ENCODE assay signal across 8 cellular contexts in the genomic region with DNA sequence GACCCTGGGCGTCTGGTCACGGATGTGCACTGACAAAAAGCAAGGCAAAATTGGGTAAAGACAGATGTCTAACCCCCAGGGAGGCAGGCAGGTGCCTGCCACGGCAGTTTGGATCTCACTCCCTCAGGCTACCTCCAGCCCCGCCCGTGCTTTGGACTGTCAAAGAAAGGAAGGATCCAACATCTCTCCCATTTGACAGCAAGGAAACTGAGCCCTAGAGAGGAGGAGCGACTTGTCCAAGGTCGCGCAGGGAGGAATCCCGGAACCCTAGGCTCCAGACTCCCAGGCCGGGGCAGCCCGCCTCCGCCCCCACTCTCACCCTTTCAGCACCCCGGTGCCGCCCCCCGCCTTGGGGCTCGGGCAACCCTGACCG. TPM values are rescaled to one million over a fixed set of nuclear protein-coding genes. Genes with fewer than 3 reads are reported as not detected.
DNase-seq lines count a peak whose midpoint lies in the region; ATAC-seq lines count a peak whose summit lies in the region.

No MANE protein-coding gene starts in this region.

- H3K27me3 ChIP-seq in stomach smooth muscle (ENCODE audit: control insufficient read depth in 1 of 2, insufficient read depth in 2 of 2, low read length in 2 of 2): no peaks in the 10 kb centered on the region

- peaks cover 3 to 7% of the 10 kb centered on the region in 2 donors for H3K36me3 ChIP-seq in stomach smooth muscle (ENCODE audit: control insufficient read depth in 2 of 2, insufficient read depth in 2 of 2, low read length in 2 of 2)

- H3K4me1 Mint-ChIP-seq in IgD-negative memory B cell (peaks cover 15 to 26% (median 19%) of the 10 kb centered on the region in 3 donors), immature natural killer cell (peaks cover 23 to 31% of the 10 kb centered on the region in 2 donors)
- peaks cover 24% of the 10 kb centered on the region for H3K4me1 Mint-ChIP-seq in activated naive CD8-positive, alpha-beta T cell treated with anti-CD3 and anti-CD28 coated beads, Interleukin-2, amount 10 ng/mL, durations not matched to agents 7 days and 5 days

- DNase-seq in NCI-H1436 (lab: John Stamatoyannopoulos, UW) (peak; percentile 21), NCI-H1436 treated with DMSO at 0.1 percent for 48 hours (lab: John Stamatoyannopoulos, UW) (no peak), immature natural killer cell (no peak), NCI-H524 treated with DMSO at 0.1 percent for 48 hours (lab: John Stamatoyannopoulos, UW) (no peak)
- no peak for DNase-seq in activated naive CD8-positive, alpha-beta T cell treated with anti-CD3 and anti-CD28 coated beads, Interleukin-2, amount 10 ng/mL, durations not matched to agents 7 days and 5 days

- no peaks in the 10 kb centered on the region for H3K9me3 ChIP-seq in stomach smooth muscle (ENCODE audit: control insufficient read depth in 2 of 2, low read length in 2 of 2)

- H3K9ac ChIP-seq in stomach smooth muscle (ENCODE audit: low read length in 2 of 2): peak overlapping the region; percentile 97 to 98

- H3K36me3 Mint-ChIP-seq in IgD-negative memory B cell (peaks cover 3% of the 10 kb centered on the region), immature natural killer cell (peaks cover 3 to 17% (median 13%) of the 10 kb centered on the region in 3 donors)
- peaks cover 15% of the 10 kb centered on the region for H3K36me3 Mint-ChIP-seq in activated naive CD8-positive, alpha-beta T cell treated with anti-CD3 and anti-CD28 coated beads, Interleukin-2, amount 10 ng/mL, durations not matched to agents 7 days and 5 days

- H3K27ac Mint-ChIP-seq in IgD-negative memory B cell: peak overlapping the region; percentile 95 to 99 (median 98)
- H3K27ac Mint-ChIP-seq in activated naive CD8-positive, alpha-beta T cell treated with anti-CD3 and anti-CD28 coated beads, Interleukin-2, amount 10 ng/mL, durations not matched to agents 7 days and 5 days: peak overlapping the region; percentile 85
- H3K27ac Mint-ChIP-seq in immature natural killer cell: peak overlapping the region; percentile 88 to 99 (median 98)

- peaks cover 12% of the 10 kb centered on the region for H3K4me1 ChIP-seq in stomach smooth muscle (ENCODE audit: control insufficient read depth, insufficient read depth, low read length)

- H3K4me3 Mint-ChIP-seq in IgD-negative memory B cell (peak overlapping the region; percentile 93 to 98 (median 96)), immature natural killer cell (peak overlapping the region; percentile 82 to 99 (median 94))
- H3K4me3 Mint-ChIP-seq in activated naive CD8-positive, alpha-beta T cell treated with anti-CD3 and anti-CD28 coated beads, Interleukin-2, amount 10 ng/mL, durations not matched to agents 7 days and 5 days: peak overlapping the region; percentile 99

- H3K27ac ChIP-seq in stomach smooth muscle (ENCODE audit: low read length): peak overlapping the region; percentile 97

- no peaks in the 10 kb centered on the region for H3K9me3 Mint-ChIP-seq in IgD-negative memory B cell
- H3K9me3 Mint-ChIP-seq in activated naive CD8-positive, alpha-beta T cell treated with anti-CD3 and anti-CD28 coated beads, Interleukin-2, amount 10 ng/mL, durations not matched to agents 7 days and 5 days: no peaks in the 10 kb centered on the region
- no peaks in the 10 kb centered on the region for H3K9me3 Mint-ChIP-seq in immature natural killer cell

- ATAC-seq in GM21528 (IDR thresholded peaks at IDR 0.05; ENCODE audit: low FRiP score, unreplicated experiment): peak; percentile 46
- ATAC-seq in activated naive CD8-positive, alpha-beta T cell treated with anti-CD3 and anti-CD28 coated beads, Interleukin-2, amount 10 ng/mL, durations not matched to agents 7 days and 5 days (ENCODE audit: low read depth): peak; percentile 35

- peak overlapping the region; percentile 90 to 93 for H3K4me3 ChIP-seq in stomach smooth muscle (ENCODE audit: low read length in 2 of 2)

- POLR2A ChIA-PET in activated naive CD8-positive, alpha-beta T cell treated with anti-CD3 and anti-CD28 coated beads, Interleukin-2, amount 10 ng/mL, durations not matched to agents 7 days and 5 days (lab: Charles Lee): interaction anchor here (1.2 to 1.8 kb wide), 2 partner anchors 25 to 71 kb away, joined by 3 to 28 read pairs; no protein-coding TSS in a partner anchor

- H3K27me3 Mint-ChIP-seq in IgD-negative memory B cell: no peaks in the 10 kb centered on the region
- no peaks in the 10 kb centered on the region for H3K27me3 Mint-ChIP-seq in activated naive CD8-positive, alpha-beta T cell treated with anti-CD3 and anti-CD28 coated beads, Interleukin-2, amount 10 ng/mL, durations not matched to agents 7 days and 5 days
- peaks cover 3 to 8% (median 8%) of the 10 kb centered on the region in 3 donors for H3K27me3 Mint-ChIP-seq in immature natural killer cell (ENCODE audit: low read depth in 3 of 3)

RNA-seq across cellular contexts. Expression of a gene that starts 0.4 kb away (rescaled TPM):
- polyA plus RNA-seq in IgD-negative memory B cell (10.3 TPM), immature natural killer cell (1 to 10 TPM in 2 of 3 donors, under 1 TPM in 1; 0.93 to 8.3 (median 5.3) TPM)
- total RNA-seq in activated naive CD8-positive, alpha-beta T cell treated with anti-CD3 and anti-CD28 coated beads, Interleukin-2, amount 10 ng/mL, durations not matched to agents 7 days and 5 days: 10 to 100 TPM; 23.4 to 26.8 TPM
